1 cellular context compared by ENCODE assay signal in the genomic region with DNA sequence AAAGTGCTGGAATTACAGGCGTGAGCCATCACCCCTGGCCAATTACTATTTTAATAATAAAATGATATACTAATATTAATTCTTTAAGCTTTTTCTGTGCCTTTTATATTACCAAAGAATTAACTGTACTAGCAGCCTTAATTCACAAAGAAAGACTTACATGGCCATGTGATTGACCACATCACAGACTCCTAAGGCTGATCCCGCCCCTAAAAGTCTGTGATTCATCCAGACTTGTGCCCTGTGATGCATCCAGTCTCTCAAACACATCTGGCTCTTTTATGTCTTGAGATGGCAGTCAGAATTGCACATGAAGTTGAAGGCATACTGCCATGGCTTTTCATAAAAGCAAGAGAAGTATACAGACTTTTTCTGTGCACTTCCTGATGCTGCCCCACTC.
TF ChIP-seq lines count a peak whose summit lies in the region.

No MANE protein-coding gene starts in this region.

TF ChIP-seq in GM23338, 12 proteins besides CTCF, POLR2A, EP300 and RAD21 (continued from another document):
- TF ChIP-seq, protein P1, sequence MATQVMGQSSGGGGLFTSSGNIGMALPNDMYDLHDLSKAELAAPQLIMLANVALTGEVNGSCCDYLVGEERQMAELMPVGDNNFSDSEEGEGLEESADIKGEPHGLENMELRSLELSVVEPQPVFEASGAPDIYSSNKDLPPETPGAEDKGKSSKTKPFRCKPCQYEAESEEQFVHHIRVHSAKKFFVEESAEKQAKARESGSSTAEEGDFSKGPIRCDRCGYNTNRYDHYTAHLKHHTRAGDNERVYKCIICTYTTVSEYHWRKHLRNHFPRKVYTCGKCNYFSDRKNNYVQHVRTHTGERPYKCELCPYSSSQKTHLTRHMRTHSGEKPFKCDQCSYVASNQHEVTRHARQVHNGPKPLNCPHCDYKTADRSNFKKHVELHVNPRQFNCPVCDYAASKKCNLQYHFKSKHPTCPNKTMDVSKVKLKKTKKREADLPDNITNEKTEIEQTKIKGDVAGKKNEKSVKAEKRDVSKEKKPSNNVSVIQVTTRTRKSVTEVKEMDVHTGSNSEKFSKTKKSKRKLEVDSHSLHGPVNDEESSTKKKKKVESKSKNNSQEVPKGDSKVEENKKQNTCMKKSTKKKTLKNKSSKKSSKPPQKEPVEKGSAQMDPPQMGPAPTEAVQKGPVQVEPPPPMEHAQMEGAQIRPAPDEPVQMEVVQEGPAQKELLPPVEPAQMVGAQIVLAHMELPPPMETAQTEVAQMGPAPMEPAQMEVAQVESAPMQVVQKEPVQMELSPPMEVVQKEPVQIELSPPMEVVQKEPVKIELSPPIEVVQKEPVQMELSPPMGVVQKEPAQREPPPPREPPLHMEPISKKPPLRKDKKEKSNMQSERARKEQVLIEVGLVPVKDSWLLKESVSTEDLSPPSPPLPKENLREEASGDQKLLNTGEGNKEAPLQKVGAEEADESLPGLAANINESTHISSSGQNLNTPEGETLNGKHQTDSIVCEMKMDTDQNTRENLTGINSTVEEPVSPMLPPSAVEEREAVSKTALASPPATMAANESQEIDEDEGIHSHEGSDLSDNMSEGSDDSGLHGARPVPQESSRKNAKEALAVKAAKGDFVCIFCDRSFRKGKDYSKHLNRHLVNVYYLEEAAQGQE (IDR thresholded peaks at IDR 0.05; ENCODE audit: unreplicated experiment), result no peak
- TF ChIP-seq NANOG (IDR thresholded peaks at IDR 0.05; ENCODE audit: borderline replicate concordance) (no peak), CREB1 (CRISPR knock-in tag; IDR thresholded peaks at IDR 0.05; ENCODE audit: low read depth) (no peak)
